In genomic region chr22:46012881-46013281, GRCh38 we compare ENCODE assay signal across 8 cellular contexts. TPM values are rescaled to one million over a fixed set of nuclear protein-coding genes. Genes with fewer than 3 reads are reported as not detected.
DNase-seq lines count a peak whose midpoint lies in the region; ATAC-seq and TF ChIP-seq lines count a peak whose summit lies in the region.

No MANE protein-coding gene starts in this region.

- TF ChIP-seq CTCF in HFFc6 (IDR thresholded peaks at IDR 0.05) = no peak

- H3K4me3 Mint-ChIP-seq in HFFc6 (peak overlapping the region; percentile 90), immature natural killer cell (peak overlapping the region; percentile 81 to 89 (median 86))
- peak overlapping the region; percentile 83 for H3K4me3 Mint-ChIP-seq in activated naive CD8-positive, alpha-beta T cell treated with anti-CD3 and anti-CD28 coated beads, Interleukin-2, amount 50 U/mL, for 24 hours
- peak overlapping the region; percentile 89 for H3K4me3 Mint-ChIP-seq in stimulated activated memory B cell treated with anti-CD40 and anti-IgM and Interleukin-4, amounts not matched to agents 10 μg/mL and 1 μg/mL and 100 μg/mL, for 72 hours

- H3K27ac Mint-ChIP-seq in HFFc6 (peak overlapping the region; percentile 98), immature natural killer cell (peak overlapping the region in 1 of 6 donors; percentile 46)
- no peak overlapping the region for H3K27ac Mint-ChIP-seq in activated naive CD8-positive, alpha-beta T cell treated with anti-CD3 and anti-CD28 coated beads, Interleukin-2, amount 50 U/mL, for 24 hours
- peak overlapping the region; percentile 95 for H3K27ac Mint-ChIP-seq in stimulated activated memory B cell treated with anti-CD40 and anti-IgM and Interleukin-4, amounts not matched to agents 10 μg/mL and 1 μg/mL and 100 μg/mL, for 72 hours

- H3K27me3 Mint-ChIP-seq in HFFc6 (ENCODE audit: insufficient read depth) (no peaks in the 10 kb centered on the region; the same call in 1 of the 2 replicates), immature natural killer cell (ENCODE audit: low read depth in 3 of 3) (peaks cover 0 to 5% (median 2%) of the 10 kb centered on the region in 3 donors)
- H3K27me3 Mint-ChIP-seq in activated naive CD8-positive, alpha-beta T cell treated with anti-CD3 and anti-CD28 coated beads, Interleukin-2, amount 50 U/mL, for 24 hours = no peaks in the 10 kb centered on the region
- H3K27me3 Mint-ChIP-seq in stimulated activated memory B cell treated with anti-CD40 and anti-IgM and Interleukin-4, amounts not matched to agents 10 μg/mL and 1 μg/mL and 100 μg/mL, for 72 hours = no peaks in the 10 kb centered on the region

- H3K4me1 Mint-ChIP-seq in HFFc6 (ENCODE audit: low read depth) = peaks cover 74% of the 10 kb centered on the region
- H3K4me1 Mint-ChIP-seq in activated naive CD8-positive, alpha-beta T cell treated with anti-CD3 and anti-CD28 coated beads, Interleukin-2, amount 50 U/mL, for 24 hours = peaks cover 9% of the 10 kb centered on the region
- H3K4me1 Mint-ChIP-seq in immature natural killer cell = peaks cover 0 to 7% of the 10 kb centered on the region in 2 donors
- peaks cover 24% of the 10 kb centered on the region for H3K4me1 Mint-ChIP-seq in stimulated activated memory B cell treated with anti-CD40 and anti-IgM and Interleukin-4, amounts not matched to agents 10 μg/mL and 1 μg/mL and 100 μg/mL, for 72 hours

- DNase-seq in HFFc6 = no peak
- no peak for DNase-seq in activated naive CD8-positive, alpha-beta T cell treated with anti-CD3 and anti-CD28 coated beads, Interleukin-2, amount 50 U/mL, for 24 hours
- DNase-seq in immature natural killer cell = no peak
- no peak for DNase-seq in pons (ENCODE audit: low spot score)
- DNase-seq in stimulated activated CD4-positive, alpha-beta T cell treated with anti-CD3 and anti-CD28 coated beads, Interleukin-4, amount 100 ng/mL, for 4 hours = no peak
- DNase-seq in LoVo (ENCODE audit: low spot score) = no peak

- ATAC-seq in activated naive CD8-positive, alpha-beta T cell treated with anti-CD3 and anti-CD28 coated beads, Interleukin-2, amount 50 U/mL, for 24 hours = no peak
- no peak for ATAC-seq in stimulated activated memory B cell treated with anti-CD40 and anti-IgM and Interleukin-4, amounts not matched to agents 10 μg/mL and 1 μg/mL and 100 μg/mL, for 72 hours
- ATAC-seq in GM18520 (IDR thresholded peaks at IDR 0.05; ENCODE audit: unreplicated experiment) = no peak

- H3K9me3 Mint-ChIP-seq in HFFc6 (peaks cover 8% of the 10 kb centered on the region), immature natural killer cell (peaks cover 0 to 4% (median 0%) of the 10 kb centered on the region in 6 donors)
- no peaks in the 10 kb centered on the region for H3K9me3 Mint-ChIP-seq in activated naive CD8-positive, alpha-beta T cell treated with anti-CD3 and anti-CD28 coated beads, Interleukin-2, amount 50 U/mL, for 24 hours
- H3K9me3 Mint-ChIP-seq in stimulated activated memory B cell treated with anti-CD40 and anti-IgM and Interleukin-4, amounts not matched to agents 10 μg/mL and 1 μg/mL and 100 μg/mL, for 72 hours = peaks cover 6% of the 10 kb centered on the region

- H3K36me3 Mint-ChIP-seq in HFFc6 (ENCODE audit: low read depth) (peaks cover 4% of the 10 kb centered on the region), immature natural killer cell (peaks cover 0 to 4% (median 0%) of the 10 kb centered on the region in 3 donors)
- no peaks in the 10 kb centered on the region for H3K36me3 Mint-ChIP-seq in activated naive CD8-positive, alpha-beta T cell treated with anti-CD3 and anti-CD28 coated beads, Interleukin-2, amount 50 U/mL, for 24 hours (ENCODE audit: low read depth)
- H3K36me3 Mint-ChIP-seq in stimulated activated memory B cell treated with anti-CD40 and anti-IgM and Interleukin-4, amounts not matched to agents 10 μg/mL and 1 μg/mL and 100 μg/mL, for 72 hours = no peaks in the 10 kb centered on the region

RNA-seq across cellular contexts. Expression of gene WNT7B, which starts 35.9 kb away (rescaled TPM):
- total RNA-seq in HFFc6 (2021; fragmentation: NEBNext Ultra II Directional; extraction: Animal tissue kit (Norgen Biotek cat#: 25700)) = under 1 TPM in 5 of 6 experiments, not detected in 1; 0.07 to 0.14 (median 0.09) TPM
- polyA plus RNA-seq in immature natural killer cell = not detected
